ENCODE assay signal across 9 cellular contexts in genomic region chrX:41265615-41266014, GRCh38.
DNase-seq lines count a peak whose midpoint lies in the region; ATAC-seq and TF ChIP-seq lines count a peak whose summit lies in the region.
"Had no signal": no experiment of that assay in that cellular context is flagged by ENCODE, and none has a peak within 500 bp of the region (broad histone marks: within the 10 kb centered on the region; RNA-seq: fewer than 3 reads in every experiment).

No MANE protein-coding gene starts in this region.

- no peak overlapping the region for H3K4me2 ChIP-seq in smooth muscle cell

- H2AFZ ChIP-seq in smooth muscle cell (ENCODE audit: low read depth): no peak overlapping the region

- H3K27me3 Mint-ChIP-seq in activated CD4-positive, alpha-beta memory T cell treated with anti-CD3 and anti-CD28 coated beads, Interleukin-2, amount 10 ng/mL, durations not matched to agents 7 days and 5 days: no peaks in the 10 kb centered on the region

- no peak overlapping the region for H3K9ac ChIP-seq in smooth muscle cell (ENCODE audit: low read depth)

- no peak overlapping the region for H3K4me3 ChIP-seq in fibroblast of pulmonary artery (replicated peaks; ENCODE audit: low read depth, low read length)
- H3K4me3 ChIP-seq in smooth muscle cell: no peak overlapping the region

- H3K27ac ChIP-seq in smooth muscle cell (ENCODE audit: low read depth): no peak overlapping the region
- H3K27ac ChIP-seq: heart right ventricle had no signal

- CTCF ChIA-PET in activated CD4-positive, alpha-beta memory T cell treated with anti-CD3 and anti-CD28 coated beads, Interleukin-2, amount 10 ng/mL, durations not matched to agents 7 days and 5 days (lab: Charles Lee): interaction anchor here (0.7 to 1.5 kb wide), 5 partner anchors 11 to 162 kb away, joined by 3 to 4 read pairs (median 3); no protein-coding TSS in a partner anchor

- H3K36me3 ChIP-seq in smooth muscle cell (ENCODE audit: low read depth): no peaks in the 10 kb centered on the region
- H3K36me3 ChIP-seq: heart right ventricle had no signal

- H3K36me3 Mint-ChIP-seq in activated CD4-positive, alpha-beta memory T cell treated with anti-CD3 and anti-CD28 coated beads, Interleukin-2, amount 10 ng/mL, durations not matched to agents 7 days and 5 days (ENCODE audit: low read depth): peaks cover 3% of the 10 kb centered on the region

- 69% methylated on average over 8 of the region's 8 CpGs for WGBS in smooth muscle cell (ENCODE audit: low lambda C conversion rate)

- TF ChIP-seq CTCF in fibroblast of pulmonary artery (IDR thresholded peaks at IDR 0.05; ENCODE audit: low read length, missing control alignments) (no peak), smooth muscle cell (IDR thresholded peaks at IDR 0.05; ENCODE audit: borderline replicate concordance, insufficient read depth, poor library complexity, severe bottlenecking) (no peak)

- ATAC-seq in HG03175 (IDR thresholded peaks at IDR 0.05; ENCODE audit: unreplicated experiment): peak; percentile 42
- ATAC-seq in GM19023 (IDR thresholded peaks at IDR 0.05; ENCODE audit: unreplicated experiment): no peak
- ATAC-seq in HG03457 (IDR thresholded peaks at IDR 0.05; ENCODE audit: unreplicated experiment): no peak

- no peaks in the 10 kb centered on the region for H3F3A ChIP-seq in smooth muscle cell (ENCODE audit: low read depth)

- no peaks in the 10 kb centered on the region for H4K20me1 ChIP-seq in smooth muscle cell (ENCODE audit: low read depth)

- H3K27ac Mint-ChIP-seq in activated CD4-positive, alpha-beta memory T cell treated with anti-CD3 and anti-CD28 coated beads, Interleukin-2, amount 10 ng/mL, durations not matched to agents 7 days and 5 days: no peak overlapping the region

- no peaks in the 10 kb centered on the region for H3K4me1 ChIP-seq in smooth muscle cell (ENCODE audit: low read depth)
- H3K4me1 ChIP-seq: heart right ventricle had no signal

- peaks cover 2% of the 10 kb centered on the region for H3K9me3 Mint-ChIP-seq in activated CD4-positive, alpha-beta memory T cell treated with anti-CD3 and anti-CD28 coated beads, Interleukin-2, amount 10 ng/mL, durations not matched to agents 7 days and 5 days

- POLR2A ChIA-PET in activated CD4-positive, alpha-beta memory T cell treated with anti-CD3 and anti-CD28 coated beads, Interleukin-2, amount 10 ng/mL, durations not matched to agents 7 days and 5 days (lab: Charles Lee): interaction anchor here (0.7 to 1.3 kb wide), 3 partner anchors 65 to 68 kb away, joined by 3 to 4 read pairs (median 3); partner anchors contain the start of gene DDX3X

- no peak overlapping the region for H3K4me3 Mint-ChIP-seq in activated CD4-positive, alpha-beta memory T cell treated with anti-CD3 and anti-CD28 coated beads, Interleukin-2, amount 10 ng/mL, durations not matched to agents 7 days and 5 days

- peak; percentile 60 for DNase-seq in activated CD4-positive, alpha-beta memory T cell treated with anti-CD3 and anti-CD28 coated beads, Interleukin-2, amount 10 ng/mL, durations not matched to agents 7 days and 5 days
- DNase-seq in fibroblast of pulmonary artery (ENCODE audit: low read depth): peak; percentile 44
- DNase-seq in stimulated activated CD4-positive, alpha-beta T cell treated with anti-CD3 and anti-CD28 coated beads, Interleukin-4, amount 100 ng/mL, for 4 hours: peak; percentile 34 to 65
- no peak for DNase-seq in ureter (ENCODE audit: low spot score)
- DNase-seq in smooth muscle cell (lab: John Stamatoyannopoulos, UW; ENCODE audit: unreplicated experiment): no peak

- H3K27me3 ChIP-seq in smooth muscle cell (ENCODE audit: low read depth): no peaks in the 10 kb centered on the region

- no peaks in the 10 kb centered on the region for H3K79me2 ChIP-seq in smooth muscle cell (ENCODE audit: low read depth)

- no peaks in the 10 kb centered on the region for H3K9me3 ChIP-seq in smooth muscle cell (replicated peaks; ENCODE audit: low read depth)

- H3K4me1 Mint-ChIP-seq in activated CD4-positive, alpha-beta memory T cell treated with anti-CD3 and anti-CD28 coated beads, Interleukin-2, amount 10 ng/mL, durations not matched to agents 7 days and 5 days: peaks cover 10% of the 10 kb centered on the region

Comparison
In these comparisons a context has a peak if more than half of its experiments do, and no peak if none do; other contexts are left out.
1. DNase-seq: peak in activated CD4-positive, alpha-beta memory T cell treated with anti-CD3 and anti-CD28 coated beads, Interleukin-2, amount 10 ng/mL, durations not matched to agents 7 days and 5 days (single experiment), fibroblast of pulmonary artery (single experiment) and stimulated activated CD4-positive, alpha-beta T cell treated with anti-CD3 and anti-CD28 coated beads, Interleukin-4, amount 100 ng/mL, for 4 hours (2 of 2); none in ureter (single experiment) and smooth muscle cell (single experiment).